ENCODE assay signal across 8 cellular contexts in the genomic region with DNA sequence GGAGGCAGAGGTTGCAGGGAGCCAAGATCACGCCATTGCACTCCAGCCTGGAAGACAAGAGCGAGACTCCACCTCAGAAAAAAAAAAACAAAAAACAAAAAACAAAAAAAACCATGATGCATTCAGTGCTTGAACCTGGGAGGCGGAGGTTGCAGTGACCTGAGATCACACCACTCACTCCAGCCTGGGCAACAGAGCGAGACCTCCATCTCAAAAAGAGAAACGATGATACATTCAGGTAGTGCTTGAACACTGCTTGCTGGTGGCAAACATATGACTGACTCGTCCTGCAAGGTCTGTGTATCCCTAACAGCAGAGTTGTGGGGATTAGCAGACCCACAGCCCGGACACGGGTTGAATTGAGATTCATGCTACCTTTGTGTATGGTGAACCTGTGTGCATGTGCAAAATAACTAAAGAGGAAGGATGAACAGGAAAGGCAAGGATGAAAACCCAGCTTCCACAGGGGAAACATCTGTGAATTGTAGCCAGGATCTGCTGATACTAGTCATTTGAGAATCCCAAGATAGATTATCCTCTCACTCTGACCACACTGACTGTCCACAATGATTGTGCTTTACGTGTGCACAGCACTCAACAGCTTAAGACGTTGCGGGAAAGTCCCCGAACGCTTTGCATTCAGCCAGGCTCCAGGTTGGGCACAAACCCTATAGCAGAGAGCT. TPM values are rescaled to one million over a fixed set of nuclear protein-coding genes. Genes with fewer than 3 reads are reported as not detected.
DNase-seq lines count a peak whose midpoint lies in the region; ATAC-seq and TF ChIP-seq lines count a peak whose summit lies in the region.

No MANE protein-coding gene starts in this region.

- DNase-seq in heart left ventricle (peak in 1 of 5 donors; percentile 20), left cardiac atrium (no peak), chondrocyte (ENCODE audit: low spot score) (no peak), omental fat pad (ENCODE audit: low spot score) (no peak), HuH-7 (ENCODE audit: low spot score) (no peak)
- DNase-seq in activated CD4-positive, CD25-positive, alpha-beta regulatory T cell (lab: John Stamatoyannopoulos, UW) = no peak

- no peaks in the 10 kb centered on the region for H3K27me3 Mint-ChIP-seq in chondrocyte (ENCODE audit: low read depth)

- H3K4me3 Mint-ChIP-seq in chondrocyte (ENCODE audit: unreplicated experiment) = no peak overlapping the region

- H3K36me3 Mint-ChIP-seq in chondrocyte (ENCODE audit: low read depth) = no peaks in the 10 kb centered on the region

- 79 to 81% (median 79%) methylated on average over 13 of the region's 13 CpGs for WGBS in heart left ventricle, 4 donors

- H3K4me1 ChIP-seq in heart left ventricle (peaks cover 16 to 96% (median 67%) of the 10 kb centered on the region in 12 donors), stomach smooth muscle (ENCODE audit: control insufficient read depth, insufficient read depth, low read length) (peaks cover 82% of the 10 kb centered on the region)

- H3K9me3 Mint-ChIP-seq in chondrocyte (ENCODE audit: low read depth) = no peaks in the 10 kb centered on the region

- H3K9ac ChIP-seq in stomach smooth muscle (ENCODE audit: low read length in 2 of 2) = no peak overlapping the region

- H3K27me3 ChIP-seq in heart left ventricle (no peaks in the 10 kb centered on the region), stomach smooth muscle (ENCODE audit: control insufficient read depth in 1 of 2, insufficient read depth in 2 of 2, low read length in 2 of 2) (no peaks in the 10 kb centered on the region)

- TF ChIP-seq POLR2A in heart left ventricle (IDR thresholded peaks at IDR 0.05) = no peak

- ATAC-seq in heart left ventricle (no peak), left cardiac atrium (no peak), HG03095 (IDR thresholded peaks at IDR 0.05; ENCODE audit: unreplicated experiment) (peak; percentile 58), omental fat pad (ENCODE audit: low FRiP score) (no peak)

- H3K4me3 ChIP-seq in heart left ventricle (no peak overlapping the region), stomach smooth muscle (ENCODE audit: low read length in 2 of 2) (no peak overlapping the region)

- no peaks in the 10 kb centered on the region for H3K36me3 ChIP-seq in heart left ventricle
- H3K36me3 ChIP-seq in stomach smooth muscle (ENCODE audit: control insufficient read depth in 2 of 2, insufficient read depth in 2 of 2, low read length in 2 of 2) = no peaks in the 10 kb centered on the region

- TF ChIP-seq CTCF in heart left ventricle (IDR thresholded peaks at IDR 0.05) (no peak), chondrocyte (IDR thresholded peaks at IDR 0.05) (no peak), omental fat pad (IDR thresholded peaks at IDR 0.05) (no peak)

- H3K9me3 ChIP-seq in heart left ventricle (no peaks in the 10 kb centered on the region), stomach smooth muscle (ENCODE audit: control insufficient read depth in 2 of 2, low read length in 2 of 2) (no peaks in the 10 kb centered on the region)

- H3K27ac ChIP-seq in heart left ventricle = peak overlapping the region in 11 of 12 donors; percentile 64 to 94 (median 82)
- H3K27ac ChIP-seq in stomach smooth muscle (ENCODE audit: low read length) = peak overlapping the region; percentile 69

- peaks cover 52% of the 10 kb centered on the region for H3K4me1 Mint-ChIP-seq in chondrocyte (ENCODE audit: low read depth)

- peak overlapping the region; percentile 82 for H3K27ac Mint-ChIP-seq in chondrocyte (ENCODE audit: unreplicated experiment)

- intact Hi-C loops in heart left ventricle (cut with DNase I) = no loop called here
- intact Hi-C loops in left cardiac atrium (cut with DNase I) = no loop called here

RNA-seq across cellular contexts. Expression of gene MRPS23, which starts 52.4 kb away (rescaled TPM):
- total RNA-seq in heart left ventricle = 10 to 100 TPM; 44.6 to 99.3 (median 71.8) TPM
- 100 to 1,000 TPM in 1 of 2 donors, 10 to 100 TPM in 1; 23.9 to 207 TPM for polyA plus RNA-seq in heart left ventricle
- 10 to 100 TPM; 45.2 to 55.8 TPM for total RNA-seq in left cardiac atrium
- total RNA-seq in chondrocyte = 30.3 to 33.3 TPM (median 33.1 TPM) in 3 replicates
- total RNA-seq in omental fat pad = 10 to 100 TPM in 3 of 4 donors, 1 to 10 TPM in 1; 7.9 to 17.1 (median 15.2) TPM

RNA-seq across cellular contexts. Expression of gene CUEDC1, which starts 53.0 kb away (rescaled TPM):
- total RNA-seq in heart left ventricle (10 to 100 TPM; 37.6 to 68.5 (median 42.8) TPM), left cardiac atrium (10 to 100 TPM; 38.3 to 45.5 TPM), chondrocyte (32.9 to 47.7 TPM (median 41.9 TPM) in 3 replicates), omental fat pad (10 to 100 TPM; 17.1 to 25.7 (median 22.1) TPM)
- polyA plus RNA-seq in heart left ventricle = 10 to 100 TPM; 29.6 to 39.9 TPM
